In the genomic region with DNA sequence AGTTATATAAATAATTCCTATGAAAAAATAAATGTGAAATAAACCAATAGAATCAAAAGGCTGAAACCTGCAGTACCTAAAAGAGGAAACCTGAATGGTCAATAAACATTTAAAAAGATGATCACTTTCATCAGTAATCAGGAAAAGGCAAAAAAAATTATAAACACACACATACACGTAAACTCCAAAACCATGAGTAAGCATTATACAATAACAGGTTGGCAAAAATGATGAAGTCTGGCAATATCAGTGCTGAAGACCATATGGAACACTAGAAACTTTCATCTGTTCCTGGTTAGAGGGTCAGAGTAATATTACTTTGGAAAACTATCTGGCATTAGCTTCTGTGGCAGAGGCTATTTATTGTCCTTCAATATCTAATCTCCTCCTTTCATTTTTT, we compare ENCODE assay signal across 32 cellular contexts. TPM values are rescaled to one million over a fixed set of nuclear protein-coding genes. Genes with fewer than 3 reads are reported as not detected.
"Had no signal": no experiment of that assay in that cellular context is flagged by ENCODE, and none has a peak within 500 bp of the region (broad histone marks: within the 10 kb centered on the region; RNA-seq: fewer than 3 reads in every experiment).

No MANE protein-coding gene starts in this region.

- FAIRE-seq: bronchial epithelial cell, TTC549 had no signal

- H3K27me3 ChIP-seq: ascending aorta, cardiac muscle cell had no signal

- H3K36me3 ChIP-seq: ascending aorta, cardiac muscle cell had no signal

- ATAC-seq: activated CD8-positive, alpha-beta T cell treated with anti-CD3 and anti-CD28 coated beads for 36 hours; activated naive CD8-positive, alpha-beta T cell treated with anti-CD3 and anti-CD28 coated beads, Interleukin-2, amount 50 U/mL, for 24 hours had no signal

- H3K4me3 ChIP-seq: ascending aorta, cardiac muscle cell had no signal

- H3K4me1 ChIP-seq: ascending aorta had no signal

- H3K9me3 ChIP-seq: ascending aorta had no signal

- H3K27ac ChIP-seq: ascending aorta, cardiac muscle cell, VCaP had no signal

- DNase-seq: activated B cell treated with CpG ODN at 0.5 μM for 24 hours; activated CD4-positive, alpha-beta memory T cell treated with anti-CD3 and anti-CD28 coated beads for 36 hours; activated CD4-positive, alpha-beta T cell treated with anti-CD3 and anti-CD28 coated beads for 4 hours; activated CD4-positive, alpha-beta T cell treated with anti-CD3 and anti-CD28 coated beads, Interleukin-2, amount 10 ng/mL, durations not matched to agents 24 days and 14 days; activated CD4-positive, alpha-beta T cell treated with anti-CD3 and anti-CD28 coated beads, Interleukin-2, amount 50 U/mL, for 1 hour; activated CD4-positive, alpha-beta T cell treated with anti-CD3 and anti-CD28 coated beads, Interleukin-2, amount 50 U/mL, for 4 hours; activated CD4-positive, CD25-positive, alpha-beta regulatory T cell treated with anti-CD3 and anti-CD28 coated beads, Interleukin-2, amount 50 U/mL, for 72 hours; activated CD8-positive, alpha-beta memory T cell treated with anti-CD3 and anti-CD28 coated beads, Interleukin-2, amount 50 U/mL, for 48 hours; activated CD8-positive, alpha-beta T cell treated with anti-CD3 and anti-CD28 coated beads for 36 hours; activated effector memory CD4-positive, alpha-beta T cell treated with Interleukin-2 at 50 U/mL for 16 hours; activated gamma-delta T cell; activated naive CD4-positive, alpha-beta T cell treated with anti-CD3 and anti-CD28 coated beads, Interleukin-2, amount 10 ng/mL, durations not matched to agents 7 days and 5 days; activated naive CD4-positive, alpha-beta T cell treated with Interleukin-2 at 50 U/mL for 16 hours; activated naive CD8-positive, alpha-beta T cell treated with anti-CD3 and anti-CD28 coated beads, Interleukin-2, amount 10 ng/mL, durations not matched to agents 7 days and 5 days; activated naive CD8-positive, alpha-beta T cell treated with anti-CD3 and anti-CD28 coated beads, Interleukin-2, amount 50 U/mL, for 24 hours; activated T-cell treated with anti-CD3 and anti-CD28 coated beads, Interleukin-2, amount 50 U/mL, for 24 hours; activated T-cell treated with anti-CD3 and anti-CD28 coated beads, Interleukin-2, amount 50 U/mL, for 48 hours; amygdala; anterior cingulate cortex; caudate nucleus; cerebellar nuclear complex; T-helper 1 cell; T-helper 2 cell; T-helper 9 cell had no signal

RNA-seq across cellular contexts. Expression of a gene that starts 38.5 kb away (rescaled TPM):
- total RNA-seq: activated B cell treated with CpG ODN at 0.5 μM for 24 hours; activated CD4-positive, alpha-beta memory T cell treated with anti-CD3 and anti-CD28 coated beads for 36 hours; activated CD4-positive, alpha-beta T cell treated with anti-CD3 and anti-CD28 coated beads, Interleukin-2, amount 10 ng/mL, durations not matched to agents 24 days and 14 days; activated CD8-positive, alpha-beta memory T cell treated with anti-CD3 and anti-CD28 coated beads for 36 hours; activated CD8-positive, alpha-beta T cell treated with anti-CD3 and anti-CD28 coated beads for 36 hours; activated naive CD8-positive, alpha-beta T cell treated with anti-CD3 and anti-CD28 coated beads, Interleukin-2, amount 10 ng/mL, durations not matched to agents 7 days and 5 days; activated T-helper 2 cell treated with anti-CD3 and anti-CD28 coated beads, Interferon-gamma antibody, Interleukin-2, Interleukin-4, amounts not matched to agents 10 μg/mL and 5 μg/mL and 100 μg/mL, durations not matched to agents 14 hours and 24 hours and 36 hours; ascending aorta; bronchial epithelial cell; cardiac muscle cell; chondrocyte had no signal
- polyA plus RNA-seq: cardiac muscle cell had no signal
